23 cellular contexts compared by ENCODE assay signal in genomic region chr2:109343460-109343859, GRCh38.
A peak's percentile ranks its signal among the peaks of the same experiment; 100 is the strongest.
DNase-seq lines count a peak whose midpoint lies in the region; ATAC-seq and TF ChIP-seq lines count a peak whose summit lies in the region.
"Had no signal": no experiment of that assay in that cellular context is flagged by ENCODE, and none has a peak within 500 bp of the region (broad histone marks: within the 10 kb centered on the region; RNA-seq: fewer than 3 reads in every experiment).

No MANE protein-coding gene starts in this region.

- no peak overlapping the region for H2BK120ac ChIP-seq in IMR-90 (ENCODE audit: low read depth, low read length)

- TF ChIP-seq CTCF in IMR-90 (conservative IDR thresholded peaks at IDR 0.05; ENCODE audit: low read depth, low read length) (no peak), chondrocyte (IDR thresholded peaks at IDR 0.05) (no peak), nephron progenitor cell (IDR thresholded peaks at IDR 0.05) (no peak)

- peak overlapping the region; percentile 44 for H3K27ac ChIP-seq in BLaER1
- no peak overlapping the region for H3K27ac ChIP-seq in IMR-90 (ENCODE audit: insufficient read depth, low read length)
- H3K27ac ChIP-seq: SJCRH30 had no signal

- no peak overlapping the region for H3K9ac ChIP-seq in BLaER1
- H3K9ac ChIP-seq in IMR-90 (ENCODE audit: low read depth, low read length), result no peak overlapping the region

- H3K27me3 ChIP-seq in BLaER1 (no peaks in the 10 kb centered on the region), IMR-90 (ENCODE audit: control insufficient read depth, insufficient read depth, low read length) (no peaks in the 10 kb centered on the region)
- H3K27me3 ChIP-seq: MG63, SJCRH30 had no signal

- 93% methylated on average over 2 of the region's 5 CpGs; no CpG with 5 or more reads in 1 of the 2 experiments for WGBS in IMR-90 (ENCODE audit: extremely low coverage in 2 of 2, insufficient read length in 1 of 2), 2 experiments

- 0 out of 2 replicates have a peak overlapping the region, but pooled peaks have one; percentile 1 for H4K91ac ChIP-seq in IMR-90 (ENCODE audit: insufficient read depth, low read depth, low read length)

- no peak overlapping the region for H4K5ac ChIP-seq in IMR-90 (ENCODE audit: low read depth, low read length)

- H3K27me3 Mint-ChIP-seq in chondrocyte (ENCODE audit: low read depth), result no peaks in the 10 kb centered on the region
- H3K27me3 Mint-ChIP-seq in nephron progenitor cell (ENCODE audit: low read depth, poor library complexity), result peaks cover 9% of the 10 kb centered on the region

- in situ Hi-C loops in IMR-90 (cut with MboI; ENCODE audit: low sequenced_read_pairs), result loop anchor here (25.0 kb wide), 1 partner anchor 206 kb away; the partner anchor contains the start of gene SH3RF3

- H3K4me3 ChIP-seq in BLaER1 (no peak overlapping the region), IMR-90 (ENCODE audit: insufficient read depth, low read depth, low read length) (no peak overlapping the region)
- H3K4me3 ChIP-seq: MG63, SJCRH30 had no signal

- H3K9me1 ChIP-seq in IMR-90 (ENCODE audit: insufficient read depth, low read length), result peaks cover 32% of the 10 kb centered on the region

- CTCF ChIA-PET in IMR-90 (lab: Yijun Ruan, JAX), result no interaction called here

- intact Hi-C loops in IMR-90 (cut with micrococcal nuclease), result no loop called here

- no peak overlapping the region; the same call in 1 of the 2 replicates for H2AK5ac ChIP-seq in IMR-90 (ENCODE audit: low read depth, low read length)

- DNase-seq in IMR-90 (no peak), chondrocyte (ENCODE audit: low spot score) (no peak), nephron progenitor cell (no peak), NCI-H2107 (lab: John Stamatoyannopoulos, UW) (no peak), NCI-H226 (no peak)
- DNase-seq: C1 segment of cervical spinal cord; Caco-2; CD4-positive, alpha-beta memory T cell; DMS79 treated with DMSO at 0.1 percent for 48 hours; GF-D8; KG1; MG63; NCI-H1694 treated with DMSO at 0.1 percent for 48 hours; NCI-H2081; NCI-H446; NCI-H524 treated with DMSO at 0.1 percent for 48 hours; NCI-H774; SJCRH30 had no signal

- no peak overlapping the region for H2BK5ac ChIP-seq in IMR-90 (ENCODE audit: low read depth, low read length, poor library complexity, severe bottlenecking)

- H3K27ac Mint-ChIP-seq in chondrocyte (ENCODE audit: unreplicated experiment) (peak overlapping the region; percentile 30), nephron progenitor cell (peak overlapping the region; percentile 68)

- H3K9me3 ChIP-seq in BLaER1, result no peaks in the 10 kb centered on the region
- no peaks in the 10 kb centered on the region for H3K9me3 ChIP-seq in IMR-90 (ENCODE audit: control insufficient read depth, insufficient read depth, low read length)
- H3K9me3 ChIP-seq: Caco-2, SJCRH30 had no signal

- H3K4me3 Mint-ChIP-seq in chondrocyte (ENCODE audit: unreplicated experiment) (no peak overlapping the region), nephron progenitor cell (no peak overlapping the region)
- H3K4me3 Mint-ChIP-seq: CD4-positive, alpha-beta memory T cell had no signal

- no peak overlapping the region for H2BK15ac ChIP-seq in IMR-90 (ENCODE audit: low read depth, low read length)

- no peak overlapping the region for H3K18ac ChIP-seq in IMR-90 (ENCODE audit: low read depth, low read length)

- TF ChIP-seq POLR2A in IMR-90 (IDR thresholded peaks at IDR 0.05; ENCODE audit: low read depth, low read length), result no peak

- no peak overlapping the region for H3K23ac ChIP-seq in IMR-90 (ENCODE audit: low read depth, low read length)

- no peak for ATAC-seq in IMR-90 (ENCODE audit: low read depth)
- no peak for ATAC-seq in HG03378 (IDR thresholded peaks at IDR 0.05; ENCODE audit: unreplicated experiment)
- ATAC-seq in HG02840 (IDR thresholded peaks at IDR 0.05; ENCODE audit: low FRiP score, unreplicated experiment), result no peak
- ATAC-seq: HCT116, SK-N-SH treated with all-trans-retinoic acid at 6 μM for 48 hours had no signal

- peaks cover 49 to 99% of the 10 kb centered on the region in 2 experiments for H3K79me1 ChIP-seq in IMR-90 (ENCODE audit: low read depth in 1 of 2, low read length in 2 of 2)

- H3K56ac ChIP-seq in IMR-90 (ENCODE audit: extremely low read depth, insufficient read depth, low read length), result no peak overlapping the region

- no peaks in the 10 kb centered on the region for H3K9me3 Mint-ChIP-seq in chondrocyte (ENCODE audit: low read depth)
- peaks cover 20% of the 10 kb centered on the region for H3K9me3 Mint-ChIP-seq in nephron progenitor cell
- H3K9me3 Mint-ChIP-seq: CD4-positive, alpha-beta memory T cell had no signal

- H4K20me1 ChIP-seq in BLaER1, result no peaks in the 10 kb centered on the region
- peaks cover 33% of the 10 kb centered on the region; the same call in 1 of the 2 replicates for H4K20me1 ChIP-seq in IMR-90 (ENCODE audit: insufficient read depth, low read length)

- H2AFZ ChIP-seq in IMR-90 (replicated peaks; ENCODE audit: low read length, poor library complexity), result no peak overlapping the region

- dilution Hi-C loops in IMR-90 (cut with HindIII; ENCODE audit: low sequenced_read_pairs, unreplicated experiment), result no loop called here

- H3K4me2 ChIP-seq in BLaER1 (peak overlapping the region; percentile 97), IMR-90 (ENCODE audit: low read depth, low read length) (no peak overlapping the region)

- no peak overlapping the region for H3K14ac ChIP-seq in IMR-90 (replicated peaks; ENCODE audit: low read depth, low read length)

- no TSS peak for BruUV-seq in IMR-90 (replicated peaks; lab: Mats Ljungman, UMichigan)

- H2BK20ac ChIP-seq in IMR-90 (ENCODE audit: low read depth, low read length), result no peak overlapping the region

- no peak overlapping the region for H4K8ac ChIP-seq in IMR-90 (ENCODE audit: low read depth in 2 of 2, low read length in 2 of 2)

- H3K36me3 ChIP-seq in BLaER1 (no peaks in the 10 kb centered on the region), IMR-90 (ENCODE audit: control insufficient read depth, insufficient read depth, low read length) (peaks cover 3% of the 10 kb centered on the region; the same call in 1 of the 2 replicates)
- H3K36me3 ChIP-seq: MG63, SJCRH30 had no signal

- H3K4ac ChIP-seq in IMR-90 (ENCODE audit: low read depth, low read length), result no peak overlapping the region; the same call in 1 of the 2 replicates

- peaks cover 94% of the 10 kb centered on the region for H3K4me1 ChIP-seq in BLaER1
- peaks cover 13% of the 10 kb centered on the region for H3K4me1 ChIP-seq in IMR-90 (ENCODE audit: control insufficient read depth, insufficient read depth, low read length)
- H3K4me1 ChIP-seq: Caco-2, SJCRH30 had no signal

- H2AK9ac ChIP-seq in IMR-90 (replicated peaks; ENCODE audit: low read depth, low read length, poor library complexity), result no peak overlapping the region

- H3K4me1 Mint-ChIP-seq in chondrocyte (ENCODE audit: low read depth) (peaks cover 72% of the 10 kb centered on the region), nephron progenitor cell (peaks cover 47% of the 10 kb centered on the region)

- H3K36me3 Mint-ChIP-seq in chondrocyte (ENCODE audit: low read depth) (peaks cover 11% of the 10 kb centered on the region), nephron progenitor cell (ENCODE audit: low read depth) (peaks cover 19% of the 10 kb centered on the region)
- H3K36me3 Mint-ChIP-seq: CD4-positive, alpha-beta memory T cell had no signal

- TF ChIP-seq RAD21 in IMR-90 (IDR thresholded peaks at IDR 0.05; ENCODE audit: low read length), result no peak

- POLR2A ChIA-PET in IMR-90 (lab: Charles Lee; ENCODE audit: unreplicated experiment), result no interaction called here

TF ChIP-seq in IMR-90, 13 proteins besides CTCF, POLR2A, EP300 and RAD21:
- TF ChIP-seq USF2 (IDR thresholded peaks at IDR 0.05; ENCODE audit: low read depth, low read length) (no peak), CEBPB (IDR thresholded peaks at IDR 0.05; ENCODE audit: low read depth, low read length) (no peak), NFE2L2 (IDR thresholded peaks at IDR 0.05; ENCODE audit: low read depth, low read length) (no peak), BHLHE40 (IDR thresholded peaks at IDR 0.05; ENCODE audit: low read depth, low read length) (no peak), SMC3 (IDR thresholded peaks at IDR 0.05; ENCODE audit: low read depth, low read length) (no peak), RCOR1 (IDR thresholded peaks at IDR 0.05; ENCODE audit: insufficient replicate concordance, low read length) (no peak), CHD1 (IDR thresholded peaks at IDR 0.05; ENCODE audit: low read depth, low read length) (no peak), MAZ (IDR thresholded peaks at IDR 0.05; ENCODE audit: borderline replicate concordance, low read depth, low read length) (no peak), MXI1 (IDR thresholded peaks at IDR 0.05; ENCODE audit: borderline replicate concordance, low read depth, low read length) (no peak), RFX5 (IDR thresholded peaks at IDR 0.05; ENCODE audit: low read depth, low read length) (no peak), ELK1 (IDR thresholded peaks at IDR 0.05; ENCODE audit: borderline replicate concordance, low read depth, low read length) (no peak), MAFK (IDR thresholded peaks at IDR 0.05; ENCODE audit: low read depth, low read length) (no peak), FOS (IDR thresholded peaks at IDR 0.05; ENCODE audit: low read depth, low read length) (no peak)
